Comparison of ENCODE assay signal across 17 cellular contexts in genomic region chr16:22235839-22236745, GRCh38. TPM values are rescaled to one million over a fixed set of nuclear protein-coding genes. Genes with fewer than 3 reads are reported as not detected.
DNase-seq lines count a peak whose midpoint lies in the region; ATAC-seq and TF ChIP-seq lines count a peak whose summit lies in the region.
"Had no signal": no experiment of that assay in that cellular context is flagged by ENCODE, and none has a peak within 500 bp of the region (broad histone marks: within the 10 kb centered on the region; RNA-seq: fewer than 3 reads in every experiment).

No MANE protein-coding gene starts in this region.

- POLR2A ChIA-PET in PC-9 (lab: Charles Lee; ENCODE audit: unreplicated experiment), result no interaction called here

- H3K9me3 ChIP-seq in PC-9 (ENCODE audit: insufficient read depth, low read depth) (no peaks in the 10 kb centered on the region), prostate gland (no peaks in the 10 kb centered on the region)
- H3K9me3 ChIP-seq: pancreas, vagina had no signal

- H3K27ac ChIP-seq in PC-9 (peak overlapping the region; percentile 25; the same call in 1 of the 2 replicates), prostate gland (peak overlapping the region in 1 of 2 donors; percentile 16), coronary artery (peak overlapping the region in 1 of 2 donors; percentile 43)
- H3K27ac ChIP-seq: KMS-11, pancreas, vagina had no signal

- H3K27me3 ChIP-seq in PC-9 (ENCODE audit: insufficient read depth, low read depth) (no peaks in the 10 kb centered on the region), prostate gland (replicated peaks; ENCODE audit: insufficient read depth) (no peaks in the 10 kb centered on the region)
- H3K27me3 ChIP-seq: pancreas, vagina had no signal

- intact Hi-C loops in PC-9 (cut with micrococcal nuclease; ENCODE audit: unreplicated experiment), result no loop called here
- intact Hi-C loops in prostate gland (cut with DNase I), result no loop called here

- BruUV-seq in PC-9 (replicated peaks; lab: Mats Ljungman, UMichigan), result no TSS peak

- 67% methylated on average over 9 of the region's 9 CpGs for WGBS in prostate gland

- H4K20me1 ChIP-seq in PC-9 (ENCODE audit: insufficient read depth), result no peaks in the 10 kb centered on the region; the same call in 1 of the 2 replicates

- no peak overlapping the region for H3K4me2 ChIP-seq in PC-9
- H3K4me2 ChIP-seq: KMS-11 had no signal

- peaks cover 34% of the 10 kb centered on the region for H3K4me1 ChIP-seq in PC-9 (replicated peaks; ENCODE audit: insufficient read depth)
- peaks cover 13% of the 10 kb centered on the region for H3K4me1 ChIP-seq in prostate gland (replicated peaks)

- CTCF ChIA-PET in PC-9 (lab: Charles Lee), result interaction anchor here (0.6 kb wide), 1 partner anchor 196 kb away, joined by 3 read pairs; no protein-coding TSS in a partner anchor

- H3K4me3 ChIP-seq in AG10803 (ENCODE audit: low read length) (no peak overlapping the region), PC-9 (no peak overlapping the region), fibroblast of pulmonary artery (replicated peaks; ENCODE audit: low read depth, low read length) (no peak overlapping the region), prostate gland (no peak overlapping the region), coronary artery (no peak overlapping the region)
- H3K4me3 ChIP-seq: pancreas, vagina had no signal

- DNase-seq in AG10803 (ENCODE audit: low read depth) (peak; percentile 31), PC-9 (peak in 1 of 2 experiments; percentile 66), fibroblast of pulmonary artery (ENCODE audit: low read depth) (peak; percentile 52), prostate gland (ENCODE audit: low spot score) (peak; percentile 35), coronary artery (ENCODE audit: low spot score) (no peak), hypothalamus (lab: John Stamatoyannopoulos, UW) (no peak)
- no peak for DNase-seq in stimulated activated naive CD4-positive, alpha-beta T cell (lab: John Stamatoyannopoulos, UW)
- DNase-seq: activated CD4-positive, alpha-beta T cell treated with anti-CD3 and anti-CD28 coated beads for 36 hours; activated CD8-positive, alpha-beta memory T cell treated with anti-CD3 and anti-CD28 coated beads, Interleukin-2, amount 50 U/mL, for 48 hours; NCI-H446; pancreas; SHP77 treated with DMSO at 0.1 percent for 48 hours; stimulated activated naive CD4-positive, alpha-beta T cell treated with Interleukin-2 at 50 U/mL for 16 hours had no signal

- H3K79me2 ChIP-seq in PC-9 (ENCODE audit: low read depth), result peaks cover 9% of the 10 kb centered on the region; the same call in 1 of the 2 replicates

- ATAC-seq in GM21786 (IDR thresholded peaks at IDR 0.05; ENCODE audit: unreplicated experiment), result no peak
- ATAC-seq: activated CD4-positive, alpha-beta T cell treated with anti-CD3 and anti-CD28 coated beads for 36 hours; left lobe of liver; pancreas had no signal

- TF ChIP-seq CTCF in AG10803 (conservative IDR thresholded peaks at IDR 0.05; ENCODE audit: low read length) (no peak), PC-9 (conservative IDR thresholded peaks at IDR 0.05) (no peak), fibroblast of pulmonary artery (IDR thresholded peaks at IDR 0.05; ENCODE audit: low read length, missing control alignments) (no peak), prostate gland (IDR thresholded peaks at IDR 0.05) (no peak), coronary artery (IDR thresholded peaks at IDR 0.05) (no peak)

- H2AFZ ChIP-seq in PC-9, result no peak overlapping the region

- H3K36me3 ChIP-seq in PC-9 (ENCODE audit: low read depth) (no peaks in the 10 kb centered on the region), prostate gland (no peaks in the 10 kb centered on the region)
- H3K36me3 ChIP-seq: pancreas had no signal

- H3K9me2 ChIP-seq in PC-9 (ENCODE audit: insufficient read depth), result no peaks in the 10 kb centered on the region

- TF ChIP-seq POLR2A in prostate gland (IDR thresholded peaks at IDR 0.05), result no peak

- peaks cover 39% of the 10 kb centered on the region for H3F3A ChIP-seq in PC-9 (ENCODE audit: insufficient read depth, low read depth)

RNA-seq across cellular contexts. Expression of gene EEF2K, which starts 30.0 kb away (rescaled TPM):
- total RNA-seq in PC-9 (2021), result 29.8 and 34.7 TPM in 2 replicates
- total RNA-seq in prostate gland, result 10 to 100 TPM; 58.2 to 75.1 TPM

Comparison
In these comparisons a context has a peak if more than half of its experiments do, and no peak if none do; other contexts are left out.
1. DNase-seq: peak in AG10803 (single experiment), fibroblast of pulmonary artery (single experiment) and prostate gland (single experiment); none in coronary artery (single experiment), stimulated activated naive CD4-positive, alpha-beta T cell (0 of 6) and hypothalamus (0 of 51).